29 cellular contexts compared by ENCODE assay signal in genomic region chr4:69070590-69070989, GRCh38. TPM values are rescaled to one million over a fixed set of nuclear protein-coding genes. Genes with fewer than 3 reads are reported as not detected.
DNase-seq lines count a peak whose midpoint lies in the region; ATAC-seq, FAIRE-seq and TF ChIP-seq lines count a peak whose summit lies in the region.
"Had no signal": no experiment of that assay in that cellular context is flagged by ENCODE, and none has a peak within 500 bp of the region (broad histone marks: within the 10 kb centered on the region; RNA-seq: fewer than 3 reads in every experiment).

No MANE protein-coding gene starts in this region.

- H3K27ac ChIP-seq in liver (ENCODE audit: low read depth in 1 of 2, low read length in 2 of 2) (peak overlapping the region; percentile 13 to 62), mesenchymal stem cell (ENCODE audit: low read length, poor library complexity, severe bottlenecking) (peak overlapping the region; percentile 43)
- H3K27ac ChIP-seq: BLaER1 had no signal

- FAIRE-seq in H54 (lab: Jason Lieb, UNC): no peak
- FAIRE-seq: GM12878, GM12892, GM18507 had no signal

- no peak overlapping the region for H3K14ac ChIP-seq in mesenchymal stem cell (ENCODE audit: low read length in 2 of 2)

- no peak for TF ChIP-seq POLR2A in H54 (IDR thresholded peaks at IDR 0.05; ENCODE audit: low read depth, low read length)

- H3K27me3 ChIP-seq in liver (ENCODE audit: control insufficient read depth in 4 of 4, insufficient read depth in 4 of 4, low read length in 3 of 4) (no peaks in the 10 kb centered on the region), mesenchymal stem cell (ENCODE audit: control insufficient read depth in 1 of 2, insufficient read depth in 1 of 2, low read length in 2 of 2) (no peaks in the 10 kb centered on the region)
- H3K27me3 ChIP-seq: BE2C, BLaER1 had no signal

- ATAC-seq in left lobe of liver (peak; percentile 73), GM18873 (IDR thresholded peaks at IDR 0.05; ENCODE audit: low FRiP score, unreplicated experiment) (no peak), HG02938 (IDR thresholded peaks at IDR 0.05; ENCODE audit: unreplicated experiment) (no peak)
- ATAC-seq: GM12878 had no signal

- H3K9ac ChIP-seq in liver (ENCODE audit: low read depth in 1 of 2, low read length in 2 of 2) (no peak overlapping the region), mesenchymal stem cell (ENCODE audit: low read length) (no peak overlapping the region)
- H3K9ac ChIP-seq: BLaER1 had no signal

- H3K9me3 ChIP-seq in liver (ENCODE audit: control insufficient read depth in 4 of 4, low read length in 3 of 4) (no peaks in the 10 kb centered on the region), mesenchymal stem cell (ENCODE audit: control insufficient read depth, low read length) (no peaks in the 10 kb centered on the region)
- H3K9me3 ChIP-seq: BE2C, BLaER1 had no signal

- no peak overlapping the region for H3K4me3 ChIP-seq in liver (ENCODE audit: low read depth in 1 of 3, low read length in 3 of 3)
- no peak overlapping the region for H3K4me3 ChIP-seq in mesenchymal stem cell (ENCODE audit: insufficient read depth in 1 of 2, low read depth in 1 of 2, low read length in 2 of 2)
- H3K4me3 ChIP-seq: BLaER1, GM12878 had no signal

- no peaks in the 10 kb centered on the region for H3K79me1 ChIP-seq in mesenchymal stem cell (replicated peaks; ENCODE audit: low read length, poor library complexity, severe bottlenecking)

- no peak overlapping the region for H3K4me2 ChIP-seq in mesenchymal stem cell (ENCODE audit: low read length, poor library complexity, severe bottlenecking)
- H3K4me2 ChIP-seq: BLaER1 had no signal

- H3K23ac ChIP-seq in mesenchymal stem cell (ENCODE audit: low read length in 2 of 2): no peak overlapping the region

- H2BK5ac ChIP-seq in mesenchymal stem cell (ENCODE audit: low read depth, low read length, poor library complexity, severe bottlenecking): no peak overlapping the region

- H2AK5ac ChIP-seq in mesenchymal stem cell (ENCODE audit: low read length, severe bottlenecking): no peak overlapping the region

- no peak overlapping the region for H3K4ac ChIP-seq in mesenchymal stem cell (ENCODE audit: low read depth in 1 of 2, low read length in 2 of 2)

- H3K18ac ChIP-seq in mesenchymal stem cell (ENCODE audit: low read depth in 1 of 2, low read length in 2 of 2): no peak overlapping the region

- H2AFZ ChIP-seq in mesenchymal stem cell (ENCODE audit: low read depth, low read length): no peak overlapping the region

- H2BK12ac ChIP-seq in mesenchymal stem cell (ENCODE audit: low read length in 2 of 2): no peak overlapping the region

- H4K8ac ChIP-seq in mesenchymal stem cell (ENCODE audit: low read length): no peak overlapping the region

- TF ChIP-seq RAD21 in liver (IDR thresholded peaks at IDR 0.05): peak in 1 of 2 donors; percentile 23

- WGBS in liver: 37% methylated on average over 2 of the region's 2 CpGs
- 100% methylated on average over 2 of the region's 2 CpGs for WGBS in mesenchymal stem cell

- no peak for TF ChIP-seq CTCF in liver (IDR thresholded peaks at IDR 0.05; ENCODE audit: low read depth, low read length, missing input control)

- no peak overlapping the region for H2BK15ac ChIP-seq in mesenchymal stem cell (ENCODE audit: low read depth, poor library complexity, severe bottlenecking)

- peaks cover 4 to 41% (median 22%) of the 10 kb centered on the region in 4 donors for H3K4me1 ChIP-seq in liver (ENCODE audit: control insufficient read depth in 4 of 4, insufficient read depth in 4 of 4, low read length in 3 of 4)
- H3K4me1 ChIP-seq in mesenchymal stem cell (ENCODE audit: control insufficient read depth, insufficient read depth, low read depth, low read length): peaks cover 2% of the 10 kb centered on the region
- H3K4me1 ChIP-seq: BE2C, BLaER1 had no signal

- H2BK120ac ChIP-seq in mesenchymal stem cell (ENCODE audit: low read depth, low read length): no peak overlapping the region

- H4K91ac ChIP-seq in mesenchymal stem cell (ENCODE audit: low read length): no peak overlapping the region

- DNase-seq in left lobe of liver (ENCODE audit: low spot score): no peak
- no peak for DNase-seq in mesenchymal stem cell
- DNase-seq in H54 (ENCODE audit: insufficient read length, low spot score): no peak
- DNase-seq: 8988T; ACHN; BE2C; C1 segment of cervical spinal cord; CD4-positive, alpha-beta memory T cell; CD4-positive, CD25-positive, alpha-beta regulatory T cell; CD8-positive, alpha-beta memory T cell; COR-L47; DMS 273 treated with DMSO at 0.1 percent for 48 hours; DMS153; DMS53; DMS79; DND-41; EL; GDM1 had no signal

- H3K36me3 ChIP-seq in liver (ENCODE audit: control insufficient read depth in 4 of 4, insufficient read depth in 3 of 4, low read depth in 1 of 4, low read length in 3 of 4) (no peaks in the 10 kb centered on the region), mesenchymal stem cell (ENCODE audit: control insufficient read depth in 1 of 2, insufficient read depth in 2 of 2, low read depth in 1 of 2, low read length in 2 of 2) (no peaks in the 10 kb centered on the region)
- H3K36me3 ChIP-seq: BE2C, BLaER1 had no signal

TF ChIP-seq in liver, 16 proteins besides CTCF, POLR2A, EP300 and RAD21:
- TF ChIP-seq EGR1 (IDR thresholded peaks at IDR 0.05; ENCODE audit: low read depth in 2 of 2): no peak
- peak; percentile 41 to 57 for TF ChIP-seq HNF4A (conservative IDR thresholded peaks at IDR 0.05)
- peak; percentile 39 to 64 for TF ChIP-seq RXRA (IDR thresholded peaks at IDR 0.05)
- TF ChIP-seq YY1 (IDR thresholded peaks at IDR 0.05): peak; percentile 34
- TF ChIP-seq JUND (IDR thresholded peaks at IDR 0.05): peak in 1 of 2 donors; percentile 8

RNA-seq across cellular contexts. Expression of gene UGT2B7, which starts 25.7 kb away (rescaled TPM):
- 218 TPM for total RNA-seq in left lobe of liver
- total RNA-seq in liver: 100 to 1,000 TPM in 1 of 2 donors, 1 to 10 TPM in 1; 5.9 to 185 TPM
- polyA plus RNA-seq in liver: 100 to 1,000 TPM; 143 to 198 TPM
- 0.03 TPM for polyA plus RNA-seq in mesenchymal stem cell (2013, experiment 1 of 2)
- 0.04 TPM for polyA plus RNA-seq in mesenchymal stem cell (2013, experiment 2 of 2)
- total RNA-seq: A673; CD4-positive, alpha-beta memory T cell; CD4-positive, CD25-positive, alpha-beta regulatory T cell; CD8-positive, alpha-beta memory T cell; Daoy; G401 had no signal
- polyA plus RNA-seq: CD14-positive monocyte; CD4-positive, alpha-beta memory T cell; CD4-positive, CD25-positive, alpha-beta regulatory T cell; CD8-positive, alpha-beta memory T cell had no signal
